Comparison of ENCODE assay signal across 27 cellular contexts in genomic region chr10:25641576-25641975, GRCh38.
"Had no signal": no experiment of that assay in that cellular context is flagged by ENCODE, and none has a peak within 500 bp of the region (broad histone marks: within the 10 kb centered on the region; RNA-seq: fewer than 3 reads in every experiment).

No MANE protein-coding gene starts in this region.

- ATAC-seq: activated CD4-positive, CD25-positive, alpha-beta regulatory T cell treated with anti-CD3 and anti-CD28 coated beads, Interleukin-2, amount 50 U/mL, for 24 hours; activated CD8-positive, alpha-beta T cell treated with anti-CD3 and anti-CD28 coated beads for 36 hours; activated naive CD8-positive, alpha-beta T cell treated with anti-CD3 and anti-CD28 coated beads, Interleukin-2, amount 50 U/mL, for 24 hours; activated T-cell treated with anti-CD3 and anti-CD28 coated beads, Interleukin-2, amount 50 U/mL, for 4 hours; activated T-helper 17 cell treated with anti-CD3 and anti-CD28 coated beads, Interleukin-2, amount 50 U/mL, for 72 hours; T-helper 17 cell had no signal

- H3K27ac ChIP-seq: adrenal gland, ascending aorta, breast epithelium, cardiac muscle cell, colonic mucosa, epithelial cell of prostate, esophagus squamous epithelium, WERI-Rb-1 had no signal

- H3K27me3 ChIP-seq: adrenal gland, ascending aorta, breast epithelium, cardiac muscle cell, colonic mucosa, esophagus squamous epithelium had no signal

- DNase-seq: activated B cell treated with CpG ODN at 0.5 μM for 24 hours; activated CD4-positive, alpha-beta T cell treated with anti-CD3 and anti-CD28 coated beads for 48 hours; activated CD4-positive, alpha-beta T cell treated with anti-CD3 and anti-CD28 coated beads, Interleukin-2, amount 50 U/mL, for 1 hour; activated CD4-positive, alpha-beta T cell treated with anti-CD3 and anti-CD28 coated beads, Interleukin-2, amount 50 U/mL, for 48 hours; activated CD8-positive, alpha-beta memory T cell treated with anti-CD3 and anti-CD28 coated beads for 24 hours; activated CD8-positive, alpha-beta T cell treated with anti-CD3 and anti-CD28 coated beads for 36 hours; activated effector memory CD4-positive, alpha-beta T cell treated with Interleukin-2 at 50 U/mL for 16 hours; activated gamma-delta T cell treated with Interleukin-2 at 50 U/mL for 16 hours; activated naive CD4-positive, alpha-beta T cell treated with anti-CD3 and anti-CD28 coated beads for 36 hours; activated naive CD8-positive, alpha-beta T cell treated with anti-CD3 and anti-CD28 coated beads for 36 hours; activated naive CD8-positive, alpha-beta T cell treated with anti-CD3 and anti-CD28 coated beads, Interleukin-2, amount 50 U/mL, for 24 hours; activated T-cell treated with anti-CD3 and anti-CD28 coated beads, Interleukin-2, amount 50 U/mL, for 4 hours; adrenal gland; central memory CD4-positive, alpha-beta T cell; colonic mucosa; esophagus squamous epithelium; head of caudate nucleus; T-helper 1 cell; T-helper 17 cell; T1000; WERI-Rb-1 had no signal

- H3K36me3 ChIP-seq: adrenal gland, ascending aorta, breast epithelium, cardiac muscle cell, colonic mucosa, esophagus squamous epithelium, WERI-Rb-1 had no signal

- H3K9me3 ChIP-seq: adrenal gland, ascending aorta, breast epithelium, colonic mucosa, esophagus squamous epithelium had no signal

- H3K4me1 ChIP-seq: adrenal gland, ascending aorta, breast epithelium, colonic mucosa, esophagus squamous epithelium had no signal

- H3K4me3 ChIP-seq: adrenal gland, ascending aorta, breast epithelium, cardiac muscle cell, colonic mucosa, esophagus squamous epithelium had no signal
